In the genomic region with DNA sequence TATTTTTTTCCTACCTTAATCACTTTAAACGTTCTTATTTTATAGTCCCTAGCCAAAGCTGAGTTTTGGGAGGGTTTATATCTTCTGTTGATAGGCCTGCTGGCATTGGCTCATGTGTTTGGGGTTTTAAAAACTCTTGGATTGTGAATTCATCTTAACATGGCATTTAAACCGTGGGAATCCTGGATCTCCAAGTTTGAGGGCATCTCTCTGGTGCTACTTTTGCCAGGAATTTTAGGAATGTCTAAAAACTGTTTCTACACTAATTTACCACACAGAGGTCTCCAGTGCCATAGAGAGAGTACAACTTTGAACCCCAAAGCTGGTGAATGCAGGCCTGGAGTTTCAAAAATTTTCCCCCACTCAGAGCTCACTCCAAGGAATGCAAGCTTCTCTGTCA, we compare ENCODE assay signal across 27 cellular contexts.
"Had no signal": no experiment of that assay in that cellular context is flagged by ENCODE, and none has a peak within 500 bp of the region (broad histone marks: within the 10 kb centered on the region; RNA-seq: fewer than 3 reads in every experiment).

No MANE protein-coding gene starts in this region.

- H3K27ac ChIP-seq: KMS-11, SK-N-MC, VCaP had no signal

- H3K4me3 ChIP-seq: SK-N-MC had no signal

- ATAC-seq: activated T-helper 17 cell treated with anti-CD3 and anti-CD28 coated beads, Interleukin-2, amount 50 U/mL, for 72 hours; Panc1; Right ventricle myocardium inferior; T-cell had no signal

- H3K9ac ChIP-seq: KMS-11 had no signal

- H3K4me2 ChIP-seq: KMS-11 had no signal

- DNase-seq: activated CD4-positive, alpha-beta memory T cell treated with anti-CD3 and anti-CD28 coated beads for 36 hours; activated CD4-positive, alpha-beta T cell treated with anti-CD3 and anti-CD28 coated beads, Interleukin-2, amount 10 ng/mL, durations not matched to agents 7 days and 5 days; activated CD4-positive, CD25-positive, alpha-beta regulatory T cell; activated gamma-delta T cell; activated naive CD4-positive, alpha-beta T cell treated with anti-CD3 and anti-CD28 coated beads for 36 hours; activated T-cell treated with anti-CD3 and anti-CD28 coated beads for 4 hours; activated T-cell treated with anti-CD3 and anti-CD28 coated beads, Interleukin-2, amount 50 U/mL, for 48 hours; amygdala; caudate nucleus; NCI-H1092; NCI-H1417; NCI-H1694 treated with DMSO at 0.1 percent for 48 hours; NCI-H2029 treated with DMSO at 0.1 percent for 48 hours; NCI-H345; NCI-H510A; NK-92 treated with Interleukin-12 subunit alpha and Interleukin-12 subunit beta, amount 100 ng/mL, for 24 hours; OCI-M1; RPMI8226; T-cell; T-helper 2 cell; T1000 had no signal
